ENCODE assay signal across 8 cellular contexts in genomic region chr14:21268612-21269251, GRCh38. TPM values are rescaled to one million over a fixed set of nuclear protein-coding genes. Genes with fewer than 3 reads are reported as not detected.
A peak's percentile ranks its signal among the peaks of the same experiment; 100 is the strongest.
DNase-seq lines count a peak whose midpoint lies in the region; ATAC-seq and TF ChIP-seq lines count a peak whose summit lies in the region.

No MANE protein-coding gene starts in this region.

- H3K4me3 ChIP-seq in HUES6 (ENCODE audit: low read depth, low read length) = peak overlapping the region; percentile 96
- peak overlapping the region; percentile 75 for H3K4me3 ChIP-seq in RWPE2 (ENCODE audit: severe bottlenecking)
- peak overlapping the region; percentile 93 for H3K4me3 ChIP-seq in lung
- H3K4me3 ChIP-seq in tibial nerve = peak overlapping the region; percentile 62 to 84 (median 72)

- TF ChIP-seq POLR2A in tibial nerve (IDR thresholded peaks at IDR 0.05) = no peak

- ATAC-seq in RWPE2 (ENCODE audit: low read depth) (no peak), lung (ENCODE audit: insufficient read depth, low FRiP score) (no peak)

- peak overlapping the region; percentile 100 for H3K9ac ChIP-seq in HUES6 (ENCODE audit: low read length)

- 0% methylated on average over 24 of the region's 24 CpGs for WGBS in lung, 2 donors
- 0% methylated on average over 23 to 24 of the region's 24 CpGs for WGBS in tibial nerve, 2 donors

- no peak for TF ChIP-seq EP300 in tibial nerve (IDR thresholded peaks at IDR 0.05)

- peaks cover 17% of the 10 kb centered on the region for H3K4me1 ChIP-seq in HUES6 (ENCODE audit: control insufficient read depth, insufficient read depth, low read length)
- H3K4me1 ChIP-seq in RWPE2 (ENCODE audit: insufficient read depth, poor library complexity, severe bottlenecking) = peaks cover 34% of the 10 kb centered on the region
- H3K4me1 ChIP-seq in lung (ENCODE audit: control insufficient read depth in 2 of 2, insufficient read depth in 2 of 2, low read length in 2 of 2) = peaks cover 6 to 15% of the 10 kb centered on the region in 2 donors
- H3K4me1 ChIP-seq in tibial nerve = peaks cover 0 to 55% (median 28%) of the 10 kb centered on the region in 4 donors

- H3K27ac ChIP-seq in HUES6 (ENCODE audit: low read depth, low read length) (peak overlapping the region; percentile 97), RWPE2 (ENCODE audit: poor library complexity, severe bottlenecking) (peak overlapping the region; percentile 68), lung (ENCODE audit: low read depth in 1 of 2, low read length in 1 of 2) (peak overlapping the region; percentile 84 to 96), tibial nerve (peak overlapping the region; percentile 89 to 97 (median 95))

- DNase-seq in COLO668 (lab: John Stamatoyannopoulos, UW; ENCODE audit: unreplicated experiment) (peak; percentile 59), RWPE2 (ENCODE audit: low spot score) (no peak), cerebellum (ENCODE audit: low spot score) (peak; percentile 19), lung (ENCODE audit: low spot score) (no peak), tibial nerve (ENCODE audit: low spot score in 2 of 2) (peak in 1 of 2 donors; percentile 61), NCI-H128 (lab: John Stamatoyannopoulos, UW; ENCODE audit: unreplicated experiment) (no peak)
- DNase-seq in activated CD8-positive, alpha-beta memory T cell treated with anti-CD3 and anti-CD28 coated beads for 24 hours = no peak

- H3K27me3 ChIP-seq in HUES6 (ENCODE audit: control insufficient read depth, insufficient read depth, low read length) (no peaks in the 10 kb centered on the region), RWPE2 (ENCODE audit: insufficient read depth, poor library complexity, severe bottlenecking) (no peaks in the 10 kb centered on the region), lung (ENCODE audit: control insufficient read depth, insufficient read depth) (no peaks in the 10 kb centered on the region), tibial nerve (no peaks in the 10 kb centered on the region)

- H3K9me3 ChIP-seq in HUES6 (ENCODE audit: control insufficient read depth, insufficient read depth, low read depth, low read length) (no peaks in the 10 kb centered on the region), RWPE2 (ENCODE audit: severe bottlenecking) (no peaks in the 10 kb centered on the region), lung (ENCODE audit: control insufficient read depth in 2 of 2, insufficient read depth in 1 of 2, low read length in 1 of 2) (no peaks in the 10 kb centered on the region), tibial nerve (no peaks in the 10 kb centered on the region)

- TF ChIP-seq CTCF in RWPE2 (IDR thresholded peaks at IDR 0.05; ENCODE audit: poor library complexity, severe bottlenecking) (no peak), lung (IDR thresholded peaks at IDR 0.05; ENCODE audit: control extremely low read depth, extremely low read depth) (no peak), tibial nerve (IDR thresholded peaks at IDR 0.05) (no peak)

- H3K36me3 ChIP-seq in HUES6 (ENCODE audit: control insufficient read depth, insufficient read depth, low read length) (peaks cover 52% of the 10 kb centered on the region), RWPE2 (ENCODE audit: low read depth) (peaks cover 53% of the 10 kb centered on the region), lung (ENCODE audit: control insufficient read depth in 2 of 2, insufficient read depth in 2 of 2, low read length in 2 of 2) (peaks cover 2 to 5% of the 10 kb centered on the region in 2 donors), tibial nerve (peaks cover 0 to 23% (median 0%) of the 10 kb centered on the region in 3 donors)

RNA-seq across cellular contexts. Expression of gene HNRNPC, which starts 0.5 kb away (rescaled TPM):
- total RNA-seq in cerebellum = 539 TPM
- total RNA-seq in lung = 100 to 1,000 TPM; 302 to 508 TPM
- 100 to 1,000 TPM; 576 to 589 TPM for polyA plus RNA-seq in lung
- total RNA-seq in tibial nerve = 100 to 1,000 TPM; 349 to 485 (median 426) TPM

RNA-seq across cellular contexts. Expression of gene RPGRIP1, which starts 11.2 kb away (rescaled TPM):
- total RNA-seq in cerebellum (6.0 TPM), lung (under 1 TPM; 0.43 to 0.65 TPM), tibial nerve (under 1 TPM in 3 of 4 donors, not detected in 1; 0.22 to 0.90 (median 0.78) TPM)
- polyA plus RNA-seq in lung = under 1 TPM; 0.33 to 0.58 TPM

Comparison
In these comparisons a context has a peak if more than half of its experiments do, and no peak if none do; other contexts are left out.
1. DNase-seq: peak in COLO668 (single experiment) and cerebellum (single experiment); none in RWPE2 (single experiment), lung (single experiment), NCI-H128 (single experiment) and activated CD8-positive, alpha-beta memory T cell treated with anti-CD3 and anti-CD28 coated beads for 24 hours (single experiment).
2. Peak in every context shown above with its lines, with median percentiles within 50 percentile points of each other: H3K27ac ChIP-seq and H3K4me3 ChIP-seq.